ENCODE assay signal across 8 cellular contexts in genomic region chr3:45597166-45597565, GRCh38. TPM values are rescaled to one million over a fixed set of nuclear protein-coding genes. Genes with fewer than 3 reads are reported as not detected.
DNase-seq lines count a peak whose midpoint lies in the region; ATAC-seq, FAIRE-seq and TF ChIP-seq lines count a peak whose summit lies in the region.

No MANE protein-coding gene starts in this region.

- H3K36me3 ChIP-seq in CD4-positive, alpha-beta memory T cell (ENCODE audit: insufficient read depth, low read length) = no peaks in the 10 kb centered on the region
- peaks cover 1% of the 10 kb centered on the region for H3K36me3 ChIP-seq in rectal smooth muscle tissue (ENCODE audit: control insufficient read depth, insufficient read depth, low read length)

- no peak for FAIRE-seq in RCC 7860 (lab: Jason Lieb, UNC)

- TF ChIP-seq CTCF in foreskin keratinocyte (conservative IDR thresholded peaks at IDR 0.05) = no peak
- no peak for TF ChIP-seq CTCF in dorsolateral prefrontal cortex (IDR thresholded peaks at IDR 0.05 in 54 of 56, conservative IDR thresholded peaks at IDR 0.05 in 2 of 56; ENCODE audit: low read depth in 1 of 56, partially characterized antibody in 56 of 56)

- no peaks in the 10 kb centered on the region for H3K27me3 ChIP-seq in CD4-positive, alpha-beta memory T cell (ENCODE audit: insufficient read depth, low read length)
- H3K27me3 ChIP-seq in rectal smooth muscle tissue (ENCODE audit: control insufficient read depth, insufficient read depth, low read length) (no peaks in the 10 kb centered on the region), foreskin keratinocyte (no peaks in the 10 kb centered on the region), dorsolateral prefrontal cortex (no peaks in the 10 kb centered on the region)

- POLR2A ChIA-PET in CD4-positive, alpha-beta memory T cell (lab: Charles Lee; ENCODE audit: partially characterized antibody) = no interaction called here

- no peaks in the 10 kb centered on the region for H3K9me3 ChIP-seq in CD4-positive, alpha-beta memory T cell (ENCODE audit: control insufficient read depth in 1 of 2, low read length in 2 of 2)

- no peak for ATAC-seq in effector memory CD8-positive, alpha-beta T cell (replicated peaks)
- ATAC-seq in GM21825 (IDR thresholded peaks at IDR 0.05; ENCODE audit: unreplicated experiment) (no peak), foreskin keratinocyte (no peak)

- no peak overlapping the region for H3K9ac ChIP-seq in rectal smooth muscle tissue (ENCODE audit: low read length)

- no peak for DNase-seq in CD4-positive, alpha-beta memory T cell
- DNase-seq in RCC 7860 (ENCODE audit: low spot score) = peak; percentile 11
- no peak for DNase-seq in effector memory CD8-positive, alpha-beta T cell
- no peak for DNase-seq in inferior parietal cortex (ENCODE audit: extremely low spot score)
- DNase-seq in foreskin keratinocyte = no peak
- no peak for DNase-seq in dorsolateral prefrontal cortex

- peaks cover 7 to 15% of the 10 kb centered on the region in 2 donors for H3K36me3 Mint-ChIP-seq in CD4-positive, alpha-beta memory T cell
- peaks cover 14% of the 10 kb centered on the region for H3K36me3 Mint-ChIP-seq in effector memory CD8-positive, alpha-beta T cell (ENCODE audit: insufficient read depth)

- peaks cover 59 to 86% (median 73%) of the 10 kb centered on the region in 4 donors for H3K4me1 Mint-ChIP-seq in CD4-positive, alpha-beta memory T cell
- peaks cover 71 to 73% of the 10 kb centered on the region in 2 donors for H3K4me1 Mint-ChIP-seq in effector memory CD8-positive, alpha-beta T cell (ENCODE audit: low read depth in 2 of 2)

- CTCF ChIA-PET in CD4-positive, alpha-beta memory T cell (lab: Charles Lee; ENCODE audit: partially characterized antibody) = interaction anchor here (0.7 to 4.8 kb wide), 8 partner anchors 57 to 853 kb away, joined by 3 to 30 read pairs (median 3); no protein-coding TSS in a partner anchor

- no peaks in the 10 kb centered on the region for H3K27me3 Mint-ChIP-seq in CD4-positive, alpha-beta memory T cell
- H3K27me3 Mint-ChIP-seq in effector memory CD8-positive, alpha-beta T cell = no peaks in the 10 kb centered on the region

- peaks cover 81% of the 10 kb centered on the region for H3K4me1 ChIP-seq in CD4-positive, alpha-beta memory T cell (ENCODE audit: insufficient read depth, low read length)
- H3K4me1 ChIP-seq in rectal smooth muscle tissue (ENCODE audit: control insufficient read depth, insufficient read depth, low read length) (peaks cover 36% of the 10 kb centered on the region), foreskin keratinocyte (peaks cover 6% of the 10 kb centered on the region)

- peak overlapping the region in 6 of 7 donors; percentile 35 to 88 (median 53) for H3K27ac Mint-ChIP-seq in CD4-positive, alpha-beta memory T cell
- peak overlapping the region; percentile 89 to 94 for H3K27ac Mint-ChIP-seq in effector memory CD8-positive, alpha-beta T cell

- peak overlapping the region in 1 of 2 donors; percentile 42 for H3K4me3 ChIP-seq in CD4-positive, alpha-beta memory T cell (ENCODE audit: low read length in 2 of 2)
- H3K4me3 ChIP-seq in rectal smooth muscle tissue (ENCODE audit: low read length) (peak overlapping the region; percentile 47), dorsolateral prefrontal cortex (peak overlapping the region in 18 of 59 donors; percentile 1 to 75 (median 28))

- H3K27ac ChIP-seq in CD4-positive, alpha-beta memory T cell (ENCODE audit: low read depth, low read length) = no peak overlapping the region
- H3K27ac ChIP-seq in rectal smooth muscle tissue (ENCODE audit: low read depth, low read length) (no peak overlapping the region), foreskin keratinocyte (no peak overlapping the region), dorsolateral prefrontal cortex (no peak overlapping the region)

- intact Hi-C loops in CD4-positive, alpha-beta memory T cell (cut with micrococcal nuclease) = loop anchor here (10.0 kb wide), 1 partner anchor 318 kb away; no protein-coding TSS in a partner anchor
- intact Hi-C loops in dorsolateral prefrontal cortex (cut with DNase I) = no loop called here

- peak overlapping the region; percentile 73 to 98 (median 85) for H3K4me3 Mint-ChIP-seq in CD4-positive, alpha-beta memory T cell
- H3K4me3 Mint-ChIP-seq in effector memory CD8-positive, alpha-beta T cell = peak overlapping the region; percentile 84 to 89

- peaks cover 0 to 2% (median 0%) of the 10 kb centered on the region in 8 donors for H3K9me3 Mint-ChIP-seq in CD4-positive, alpha-beta memory T cell
- no peaks in the 10 kb centered on the region for H3K9me3 Mint-ChIP-seq in effector memory CD8-positive, alpha-beta T cell

RNA-seq across cellular contexts. Expression of gene LIMD1, which starts 2.6 kb away (rescaled TPM):
- total RNA-seq in CD4-positive, alpha-beta memory T cell = 10 to 100 TPM; 29.1 to 34.0 TPM
- 1 to 10 TPM; 2.6 to 7.5 TPM for polyA plus RNA-seq in CD4-positive, alpha-beta memory T cell
- total RNA-seq in foreskin keratinocyte (17.4 and 17.5 TPM in 2 replicates), dorsolateral prefrontal cortex (10 to 100 TPM in 48 of 120 experiments, 1 to 10 TPM in 72; 4.4 to 23.9 (median 9.4) TPM)
- 2.6 and 3.0 TPM in 2 replicates for polyA plus RNA-seq in foreskin keratinocyte
